In the genomic region with DNA sequence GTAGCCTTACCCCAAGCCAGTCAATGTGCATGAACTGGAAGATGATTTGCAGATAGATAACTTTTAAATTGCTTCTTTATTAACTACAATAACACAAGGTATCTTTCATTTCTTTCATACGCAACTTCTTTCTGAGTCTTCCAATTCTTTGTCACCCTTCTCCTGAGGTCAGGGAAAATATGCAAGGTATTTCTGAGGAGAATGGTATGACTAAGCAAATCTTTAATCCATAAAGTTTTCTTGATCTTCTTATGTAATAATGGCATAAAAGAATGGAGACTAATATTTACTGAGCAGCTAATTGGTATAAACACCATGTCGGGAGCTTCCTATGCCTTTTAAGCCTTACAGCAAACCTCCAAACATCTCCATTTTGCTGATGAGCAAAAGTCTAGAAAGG, we compare ENCODE assay signal across 1 cellular context.
TF ChIP-seq lines count a peak whose summit lies in the region.

No MANE protein-coding gene starts in this region.

TF ChIP-seq in WTC11, 78 proteins besides CTCF, POLR2A, EP300 and RAD21 (continued from another document):
- TF ChIP-seq, protein P1, sequence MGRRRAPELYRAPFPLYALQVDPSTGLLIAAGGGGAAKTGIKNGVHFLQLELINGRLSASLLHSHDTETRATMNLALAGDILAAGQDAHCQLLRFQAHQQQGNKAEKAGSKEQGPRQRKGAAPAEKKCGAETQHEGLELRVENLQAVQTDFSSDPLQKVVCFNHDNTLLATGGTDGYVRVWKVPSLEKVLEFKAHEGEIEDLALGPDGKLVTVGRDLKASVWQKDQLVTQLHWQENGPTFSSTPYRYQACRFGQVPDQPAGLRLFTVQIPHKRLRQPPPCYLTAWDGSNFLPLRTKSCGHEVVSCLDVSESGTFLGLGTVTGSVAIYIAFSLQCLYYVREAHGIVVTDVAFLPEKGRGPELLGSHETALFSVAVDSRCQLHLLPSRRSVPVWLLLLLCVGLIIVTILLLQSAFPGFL (CRISPR knock-in tag; IDR thresholded peaks at IDR 0.05; ENCODE audit: borderline replicate concordance) = no peak
- TF ChIP-seq, protein P2, sequence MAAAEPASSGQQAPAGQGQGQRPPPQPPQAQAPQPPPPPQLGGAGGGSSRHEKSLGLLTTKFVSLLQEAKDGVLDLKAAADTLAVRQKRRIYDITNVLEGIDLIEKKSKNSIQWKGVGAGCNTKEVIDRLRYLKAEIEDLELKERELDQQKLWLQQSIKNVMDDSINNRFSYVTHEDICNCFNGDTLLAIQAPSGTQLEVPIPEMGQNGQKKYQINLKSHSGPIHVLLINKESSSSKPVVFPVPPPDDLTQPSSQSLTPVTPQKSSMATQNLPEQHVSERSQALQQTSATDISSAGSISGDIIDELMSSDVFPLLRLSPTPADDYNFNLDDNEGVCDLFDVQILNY (CRISPR knock-in tag; IDR thresholded peaks at IDR 0.05) = no peak
- no peak for TF ChIP-seq ZNF263 (CRISPR knock-in tag; IDR thresholded peaks at IDR 0.05; ENCODE audit: low read depth)
- no peak for TF ChIP-seq OVOL2 (CRISPR knock-in tag; IDR thresholded peaks at IDR 0.05; ENCODE audit: borderline replicate concordance)
- TF ChIP-seq NFE2L1 (CRISPR knock-in tag; IDR thresholded peaks at IDR 0.05) = no peak
- TF ChIP-seq RORB (CRISPR knock-in tag; IDR thresholded peaks at IDR 0.05) = no peak
- TF ChIP-seq, protein P3, sequence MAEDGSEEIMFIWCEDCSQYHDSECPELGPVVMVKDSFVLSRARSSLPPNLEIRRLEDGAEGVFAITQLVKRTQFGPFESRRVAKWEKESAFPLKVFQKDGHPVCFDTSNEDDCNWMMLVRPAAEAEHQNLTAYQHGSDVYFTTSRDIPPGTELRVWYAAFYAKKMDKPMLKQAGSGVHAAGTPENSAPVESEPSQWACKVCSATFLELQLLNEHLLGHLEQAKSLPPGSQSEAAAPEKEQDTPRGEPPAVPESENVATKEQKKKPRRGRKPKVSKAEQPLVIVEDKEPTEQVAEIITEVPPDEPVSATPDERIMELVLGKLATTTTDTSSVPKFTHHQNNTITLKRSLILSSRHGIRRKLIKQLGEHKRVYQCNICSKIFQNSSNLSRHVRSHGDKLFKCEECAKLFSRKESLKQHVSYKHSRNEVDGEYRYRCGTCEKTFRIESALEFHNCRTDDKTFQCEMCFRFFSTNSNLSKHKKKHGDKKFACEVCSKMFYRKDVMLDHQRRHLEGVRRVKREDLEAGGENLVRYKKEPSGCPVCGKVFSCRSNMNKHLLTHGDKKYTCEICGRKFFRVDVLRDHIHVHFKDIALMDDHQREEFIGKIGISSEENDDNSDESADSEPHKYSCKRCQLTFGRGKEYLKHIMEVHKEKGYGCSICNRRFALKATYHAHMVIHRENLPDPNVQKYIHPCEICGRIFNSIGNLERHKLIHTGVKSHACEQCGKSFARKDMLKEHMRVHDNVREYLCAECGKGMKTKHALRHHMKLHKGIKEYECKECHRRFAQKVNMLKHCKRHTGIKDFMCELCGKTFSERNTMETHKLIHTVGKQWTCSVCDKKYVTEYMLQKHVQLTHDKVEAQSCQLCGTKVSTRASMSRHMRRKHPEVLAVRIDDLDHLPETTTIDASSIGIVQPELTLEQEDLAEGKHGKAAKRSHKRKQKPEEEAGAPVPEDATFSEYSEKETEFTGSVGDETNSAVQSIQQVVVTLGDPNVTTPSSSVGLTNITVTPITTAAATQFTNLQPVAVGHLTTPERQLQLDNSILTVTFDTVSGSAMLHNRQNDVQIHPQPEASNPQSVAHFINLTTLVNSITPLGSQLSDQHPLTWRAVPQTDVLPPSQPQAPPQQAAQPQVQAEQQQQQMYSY (CRISPR knock-in tag; IDR thresholded peaks at IDR 0.05) = no peak
- no peak for TF ChIP-seq GTF2I (CRISPR knock-in tag; conservative IDR thresholded peaks at IDR 0.05)
- TF ChIP-seq IRF2 (CRISPR knock-in tag; IDR thresholded peaks at IDR 0.05; ENCODE audit: borderline replicate concordance, low read depth) = no peak
- TF ChIP-seq, protein P4, sequence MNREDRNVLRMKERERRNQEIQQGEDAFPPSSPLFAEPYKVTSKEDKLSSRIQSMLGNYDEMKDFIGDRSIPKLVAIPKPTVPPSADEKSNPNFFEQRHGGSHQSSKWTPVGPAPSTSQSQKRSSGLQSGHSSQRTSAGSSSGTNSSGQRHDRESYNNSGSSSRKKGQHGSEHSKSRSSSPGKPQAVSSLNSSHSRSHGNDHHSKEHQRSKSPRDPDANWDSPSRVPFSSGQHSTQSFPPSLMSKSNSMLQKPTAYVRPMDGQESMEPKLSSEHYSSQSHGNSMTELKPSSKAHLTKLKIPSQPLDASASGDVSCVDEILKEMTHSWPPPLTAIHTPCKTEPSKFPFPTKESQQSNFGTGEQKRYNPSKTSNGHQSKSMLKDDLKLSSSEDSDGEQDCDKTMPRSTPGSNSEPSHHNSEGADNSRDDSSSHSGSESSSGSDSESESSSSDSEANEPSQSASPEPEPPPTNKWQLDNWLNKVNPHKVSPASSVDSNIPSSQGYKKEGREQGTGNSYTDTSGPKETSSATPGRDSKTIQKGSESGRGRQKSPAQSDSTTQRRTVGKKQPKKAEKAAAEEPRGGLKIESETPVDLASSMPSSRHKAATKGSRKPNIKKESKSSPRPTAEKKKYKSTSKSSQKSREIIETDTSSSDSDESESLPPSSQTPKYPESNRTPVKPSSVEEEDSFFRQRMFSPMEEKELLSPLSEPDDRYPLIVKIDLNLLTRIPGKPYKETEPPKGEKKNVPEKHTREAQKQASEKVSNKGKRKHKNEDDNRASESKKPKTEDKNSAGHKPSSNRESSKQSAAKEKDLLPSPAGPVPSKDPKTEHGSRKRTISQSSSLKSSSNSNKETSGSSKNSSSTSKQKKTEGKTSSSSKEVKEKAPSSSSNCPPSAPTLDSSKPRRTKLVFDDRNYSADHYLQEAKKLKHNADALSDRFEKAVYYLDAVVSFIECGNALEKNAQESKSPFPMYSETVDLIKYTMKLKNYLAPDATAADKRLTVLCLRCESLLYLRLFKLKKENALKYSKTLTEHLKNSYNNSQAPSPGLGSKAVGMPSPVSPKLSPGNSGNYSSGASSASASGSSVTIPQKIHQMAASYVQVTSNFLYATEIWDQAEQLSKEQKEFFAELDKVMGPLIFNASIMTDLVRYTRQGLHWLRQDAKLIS (CRISPR knock-in tag; IDR thresholded peaks at IDR 0.05; ENCODE audit: borderline replicate concordance) = no peak
- TF ChIP-seq GABPB1 (CRISPR knock-in tag; IDR thresholded peaks at IDR 0.05) = no peak
